18 cellular contexts compared by ENCODE assay signal in genomic region chr11:3155216-3155615, GRCh38. TPM values are rescaled to one million over a fixed set of nuclear protein-coding genes. Genes with fewer than 3 reads are reported as not detected.
A peak's percentile ranks its signal among the peaks of the same experiment; 100 is the strongest.
DNase-seq lines count a peak whose midpoint lies in the region; ATAC-seq and TF ChIP-seq lines count a peak whose summit lies in the region.
"Had no signal": no experiment of that assay in that cellular context is flagged by ENCODE, and none has a peak within 500 bp of the region (broad histone marks: within the 10 kb centered on the region; RNA-seq: fewer than 3 reads in every experiment).

No MANE protein-coding gene starts in this region.

- peaks cover 4% of the 10 kb centered on the region for H3K27me3 Mint-ChIP-seq in activated CD4-positive, alpha-beta memory T cell treated with anti-CD3 and anti-CD28 coated beads, Interleukin-2, amount 10 ng/mL, durations not matched to agents 7 days and 5 days
- H3K27me3 Mint-ChIP-seq: T-helper 17 cell had no signal

- intact Hi-C loops in left ventricle myocardium superior (cut with micrococcal nuclease) (no loop called here), Right ventricle myocardium inferior (cut with DNase I) (no loop called here), prostate gland (cut with DNase I) (no loop called here)

- no peaks in the 10 kb centered on the region for H3K4me1 Mint-ChIP-seq in activated CD4-positive, alpha-beta memory T cell treated with anti-CD3 and anti-CD28 coated beads, Interleukin-2, amount 10 ng/mL, durations not matched to agents 7 days and 5 days

- no peak for TF ChIP-seq CTCF in fibroblast of mammary gland (conservative IDR thresholded peaks at IDR 0.05; ENCODE audit: control insufficient read depth, insufficient read depth, low read depth, low read length)
- no peak for TF ChIP-seq CTCF in prostate gland (IDR thresholded peaks at IDR 0.05)

- H3K36me3 ChIP-seq in prostate gland: no peaks in the 10 kb centered on the region

- peak; percentile 42 for DNase-seq in left ventricle myocardium superior
- no peak for DNase-seq in Right ventricle myocardium inferior (ENCODE audit: missing footprints)
- no peak for DNase-seq in fibroblast of mammary gland (ENCODE audit: low read depth)
- DNase-seq in prostate gland (ENCODE audit: low spot score): no peak
- no peak for DNase-seq in NCI-H446 treated with DMSO at 0.1 percent for 48 hours (lab: John Stamatoyannopoulos, UW)
- DNase-seq in NCI-H1105 treated with DMSO at 0.1 percent for 48 hours (lab: John Stamatoyannopoulos, UW): no peak
- no peak for DNase-seq in activated CD4-positive, alpha-beta memory T cell treated with anti-CD3 and anti-CD28 coated beads, Interleukin-2, amount 10 ng/mL, durations not matched to agents 7 days and 5 days
- DNase-seq in HUDEP-2 (lab: John Stamatoyannopoulos, UW; ENCODE audit: unreplicated experiment in 76 of 76): no peak
- DNase-seq: ACHN; activated T-cell treated with anti-CD3 and anti-CD28 coated beads, Interleukin-2, amount 50 U/mL, for 4 hours; amniotic stem cell; DMS 273 treated with DMSO at 0.1 percent for 48 hours; HCEC 1CT; midbrain; NCI-H2029 treated with DMSO at 0.1 percent for 48 hours; NCI-H69; stimulated activated CD4-positive, alpha-beta T cell treated with anti-CD3 and anti-CD28 coated beads, Interleukin-2, amount 100 ng/mL, for 48 hours; T-helper 17 cell had no signal

- peak overlapping the region; percentile 25 for H3K4me3 ChIP-seq in fibroblast of mammary gland (ENCODE audit: control insufficient read depth, low read depth, low read length)
- H3K4me3 ChIP-seq in prostate gland: no peak overlapping the region

- CTCF ChIA-PET in activated CD4-positive, alpha-beta memory T cell treated with anti-CD3 and anti-CD28 coated beads, Interleukin-2, amount 10 ng/mL, durations not matched to agents 7 days and 5 days (lab: Charles Lee): no interaction called here

- no peaks in the 10 kb centered on the region for H3K9me3 ChIP-seq in prostate gland

- 41% methylated on average over 3 of the region's 3 CpGs for WGBS in prostate gland

- peak overlapping the region; percentile 21 to 48 for H3K27ac ChIP-seq in prostate gland

- POLR2A ChIA-PET in activated CD4-positive, alpha-beta memory T cell treated with anti-CD3 and anti-CD28 coated beads, Interleukin-2, amount 10 ng/mL, durations not matched to agents 7 days and 5 days (lab: Charles Lee): no interaction called here

- no peak overlapping the region for H3K4me3 Mint-ChIP-seq in activated CD4-positive, alpha-beta memory T cell treated with anti-CD3 and anti-CD28 coated beads, Interleukin-2, amount 10 ng/mL, durations not matched to agents 7 days and 5 days
- H3K4me3 Mint-ChIP-seq: activated T-cell treated with anti-CD3 and anti-CD28 coated beads, Interleukin-2, amount 50 U/mL, for 4 hours; T-helper 17 cell had no signal

- peaks cover 19% of the 10 kb centered on the region for H3K4me1 ChIP-seq in prostate gland (replicated peaks)

- H3K27ac Mint-ChIP-seq in activated CD4-positive, alpha-beta memory T cell treated with anti-CD3 and anti-CD28 coated beads, Interleukin-2, amount 10 ng/mL, durations not matched to agents 7 days and 5 days: no peak overlapping the region
- H3K27ac Mint-ChIP-seq: T-helper 17 cell had no signal

- no peak for TF ChIP-seq POLR2A in prostate gland (IDR thresholded peaks at IDR 0.05)

- ATAC-seq in left ventricle myocardium superior: no peak
- no peak for ATAC-seq in Right ventricle myocardium inferior
- ATAC-seq: activated T-cell treated with anti-CD3 and anti-CD28 coated beads, Interleukin-2, amount 50 U/mL, for 4 hours; T-helper 17 cell had no signal

- no peaks in the 10 kb centered on the region for H3K9me3 Mint-ChIP-seq in activated CD4-positive, alpha-beta memory T cell treated with anti-CD3 and anti-CD28 coated beads, Interleukin-2, amount 10 ng/mL, durations not matched to agents 7 days and 5 days
- H3K9me3 Mint-ChIP-seq: activated T-cell treated with anti-CD3 and anti-CD28 coated beads, Interleukin-2, amount 50 U/mL, for 4 hours had no signal

- H3K36me3 Mint-ChIP-seq in activated CD4-positive, alpha-beta memory T cell treated with anti-CD3 and anti-CD28 coated beads, Interleukin-2, amount 10 ng/mL, durations not matched to agents 7 days and 5 days (ENCODE audit: low read depth): no peaks in the 10 kb centered on the region

- no peaks in the 10 kb centered on the region for H3K27me3 ChIP-seq in prostate gland (replicated peaks; ENCODE audit: insufficient read depth)

RNA-seq across cellular contexts. Expression of gene OSBPL5, which starts 9.9 kb away (rescaled TPM):
- total RNA-seq in left ventricle myocardium superior: 15.9 TPM
- 18.4 TPM for total RNA-seq in Right ventricle myocardium inferior
- total RNA-seq in prostate gland: 10 to 100 TPM; 35.0 to 50.7 TPM
- 1 to 10 TPM; 1.6 to 1.7 TPM for total RNA-seq in activated CD4-positive, alpha-beta memory T cell treated with anti-CD3 and anti-CD28 coated beads, Interleukin-2, amount 10 ng/mL, durations not matched to agents 7 days and 5 days
